In the genomic region with DNA sequence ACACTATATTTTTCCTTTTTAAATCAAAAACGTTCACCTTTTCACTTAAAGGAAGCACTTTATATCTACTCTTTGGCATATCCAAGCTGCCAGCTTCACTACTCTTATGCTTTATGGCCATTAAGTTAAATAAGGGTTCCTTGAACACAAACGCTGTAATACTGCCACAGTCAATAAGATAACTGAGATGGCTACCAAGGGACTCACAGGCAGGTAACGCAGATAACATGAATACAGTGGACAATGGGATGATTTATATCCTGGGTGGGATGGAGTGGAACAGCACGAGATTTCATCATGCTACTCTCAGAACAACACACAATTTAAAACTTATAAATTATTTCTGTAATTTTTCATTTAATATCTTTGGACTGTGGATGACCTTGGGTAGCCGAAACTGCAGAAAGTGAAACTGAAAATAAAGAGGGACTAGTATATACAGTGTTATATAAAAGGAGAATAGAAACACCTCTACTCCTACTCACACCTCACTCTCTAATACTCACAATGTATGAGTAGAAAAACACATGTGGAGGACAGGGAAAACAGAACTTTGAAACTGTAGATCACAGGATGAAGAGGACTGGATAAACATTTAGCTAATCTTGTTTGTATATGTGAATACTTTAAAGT, we compare ENCODE assay signal across 9 cellular contexts.
DNase-seq lines count a peak whose midpoint lies in the region; ATAC-seq, FAIRE-seq and TF ChIP-seq lines count a peak whose summit lies in the region.
"Had no signal": no experiment of that assay in that cellular context is flagged by ENCODE, and none has a peak within 500 bp of the region (broad histone marks: within the 10 kb centered on the region; RNA-seq: fewer than 3 reads in every experiment).

No MANE protein-coding gene starts in this region.

- FAIRE-seq in endothelial cell of umbilical vein (lab: Jason Lieb, UNC): no peak

- POLR2A ChIA-PET in CD4-positive, alpha-beta T cell (lab: Charles Lee): no interaction called here
- POLR2A ChIA-PET in endothelial cell of umbilical vein (lab: Charles Lee): no interaction called here

- CTCF ChIA-PET in CD4-positive, alpha-beta T cell (lab: Charles Lee): no interaction called here
- CTCF ChIA-PET in endothelial cell of umbilical vein (lab: Charles Lee): no interaction called here

- no peaks in the 10 kb centered on the region for H3K4me1 Mint-ChIP-seq in CD4-positive, alpha-beta T cell (ENCODE audit: low read depth)
- H3K4me1 Mint-ChIP-seq in stimulated activated naive CD8-positive, alpha-beta T cell treated with anti-CD3 and anti-CD28 coated beads, Interleukin-15, amount 100 ng/mL, for 72 hours: peaks cover 11% of the 10 kb centered on the region

- no peaks in the 10 kb centered on the region for H3K9me3 ChIP-seq in CD4-positive, alpha-beta T cell (ENCODE audit: control insufficient read depth, low read length)
- H3K9me3 ChIP-seq in endothelial cell of umbilical vein (replicated peaks; ENCODE audit: control insufficient read depth, insufficient read depth, low read length): no peaks in the 10 kb centered on the region

- no peaks in the 10 kb centered on the region for H3K27me3 ChIP-seq in CD4-positive, alpha-beta T cell (ENCODE audit: control insufficient read depth, insufficient read depth, low read length)
- no peaks in the 10 kb centered on the region for H3K27me3 ChIP-seq in endothelial cell of umbilical vein (ENCODE audit: control insufficient read depth in 2 of 2, insufficient read depth in 2 of 2, low read length in 2 of 2)
- H3K27me3 ChIP-seq: cardiac muscle cell had no signal

- H3K4me1 ChIP-seq in endothelial cell of umbilical vein (ENCODE audit: control insufficient read depth, extremely low read depth, insufficient read depth, low read length): no peaks in the 10 kb centered on the region

- no peak overlapping the region for H3K9ac ChIP-seq in endothelial cell of umbilical vein (replicated peaks; ENCODE audit: extremely low read depth, insufficient read depth, low read length)

- intact Hi-C loops in CD4-positive, alpha-beta T cell (cut with DNase I, micrococcal nuclease): no loop called here
- intact Hi-C loops in endothelial cell of umbilical vein (cut with micrococcal nuclease): no loop called here

- H3K4me2 ChIP-seq in endothelial cell of umbilical vein (ENCODE audit: insufficient read depth, low read length): peak overlapping the region; percentile 1

- no peak for DNase-seq in CD4-positive, alpha-beta T cell
- no peak for DNase-seq in LNCaP clone FGC (ENCODE audit: low read depth)
- no peak for DNase-seq in endothelial cell of umbilical vein (ENCODE audit: low read depth, low spot score)
- DNase-seq in stimulated activated naive CD8-positive, alpha-beta T cell treated with anti-CD3 and anti-CD28 coated beads, Interleukin-15, amount 100 ng/mL, for 72 hours: no peak
- DNase-seq in DMS 273 (lab: John Stamatoyannopoulos, UW; ENCODE audit: unreplicated experiment): no peak
- DNase-seq in G401 (ENCODE audit: low spot score): no peak
- no peak for DNase-seq in activated CD4-positive, alpha-beta T cell treated with anti-CD3 and anti-CD28 coated beads for 48 hours

- H3K36me3 ChIP-seq in endothelial cell of umbilical vein (ENCODE audit: control insufficient read depth in 2 of 2, extremely low read depth in 1 of 2, insufficient read depth in 2 of 2, low read length in 2 of 2): no peaks in the 10 kb centered on the region
- H3K36me3 ChIP-seq: cardiac muscle cell had no signal

- H2AFZ ChIP-seq in endothelial cell of umbilical vein (ENCODE audit: low read depth, low read length): peak overlapping the region; percentile 62

- H4K20me1 ChIP-seq in endothelial cell of umbilical vein (replicated peaks; ENCODE audit: control insufficient read depth, extremely low read depth, insufficient read depth, low read length): no peaks in the 10 kb centered on the region

- H3K9me1 ChIP-seq in endothelial cell of umbilical vein (replicated peaks; ENCODE audit: control insufficient read depth, extremely low read depth, insufficient read depth, low read length): no peaks in the 10 kb centered on the region

- BruUV-seq in endothelial cell of umbilical vein (replicated peaks; lab: Mats Ljungman, UMichigan): no TSS peak

- H3K27me3 Mint-ChIP-seq in CD4-positive, alpha-beta T cell: no peaks in the 10 kb centered on the region
- H3K27me3 Mint-ChIP-seq in stimulated activated naive CD8-positive, alpha-beta T cell treated with anti-CD3 and anti-CD28 coated beads, Interleukin-15, amount 100 ng/mL, for 72 hours: no peaks in the 10 kb centered on the region

- no peak overlapping the region for H3K27ac Mint-ChIP-seq in CD4-positive, alpha-beta T cell
- no peak overlapping the region for H3K27ac Mint-ChIP-seq in stimulated activated naive CD8-positive, alpha-beta T cell treated with anti-CD3 and anti-CD28 coated beads, Interleukin-15, amount 100 ng/mL, for 72 hours

- no peaks in the 10 kb centered on the region for H3K79me2 ChIP-seq in endothelial cell of umbilical vein (ENCODE audit: control insufficient read depth, insufficient read depth, low read length)

- no peak for TF ChIP-seq POLR2A in endothelial cell of umbilical vein (IDR thresholded peaks at IDR 0.05; ENCODE audit: low read depth, low read length)

- in situ Hi-C loops in G401 (cut with HindIII; ENCODE audit: low sequenced_read_pairs): no loop called here

- H3K27ac ChIP-seq in CD4-positive, alpha-beta T cell (ENCODE audit: low read depth, low read length): no peak overlapping the region
- H3K27ac ChIP-seq in endothelial cell of umbilical vein (ENCODE audit: insufficient read depth, low read depth, low read length): no peak overlapping the region
- H3K27ac ChIP-seq: cardiac muscle cell had no signal

- no peaks in the 10 kb centered on the region for H3K9me3 Mint-ChIP-seq in CD4-positive, alpha-beta T cell
- no peaks in the 10 kb centered on the region for H3K9me3 Mint-ChIP-seq in stimulated activated naive CD8-positive, alpha-beta T cell treated with anti-CD3 and anti-CD28 coated beads, Interleukin-15, amount 100 ng/mL, for 72 hours

- no peaks in the 10 kb centered on the region for H3K36me3 Mint-ChIP-seq in CD4-positive, alpha-beta T cell (ENCODE audit: low read depth)

- no peak for ATAC-seq in CD4-positive, alpha-beta T cell (ENCODE audit: poor library complexity)
- ATAC-seq in GM21381 (IDR thresholded peaks at IDR 0.05; ENCODE audit: unreplicated experiment): peak; percentile 53
- ATAC-seq in stimulated activated naive CD8-positive, alpha-beta T cell treated with anti-CD3 and anti-CD28 coated beads, Interleukin-15, amount 100 ng/mL, for 72 hours: peak; percentile 46

- no peak for TF ChIP-seq CTCF in CD4-positive, alpha-beta T cell (IDR thresholded peaks at IDR 0.05)
- TF ChIP-seq CTCF in LNCaP clone FGC (IDR thresholded peaks at IDR 0.05; ENCODE audit: control insufficient read depth, extremely low read depth, insufficient read depth): no peak
- TF ChIP-seq CTCF in endothelial cell of umbilical vein (IDR thresholded peaks at IDR 0.05; ENCODE audit: extremely low read depth in 1 of 2, insufficient read depth in 1 of 2, low read depth in 1 of 2, low read length in 2 of 2): no peak

- dilution Hi-C loops in endothelial cell of umbilical vein (cut with MboI; ENCODE audit: extremely low pct_ligation_motif_present, low sequenced_read_pairs): no loop called here

- peak overlapping the region; percentile 39 for H3K4me3 Mint-ChIP-seq in CD4-positive, alpha-beta T cell
- no peak overlapping the region for H3K4me3 Mint-ChIP-seq in stimulated activated naive CD8-positive, alpha-beta T cell treated with anti-CD3 and anti-CD28 coated beads, Interleukin-15, amount 100 ng/mL, for 72 hours

- H3K4me3 ChIP-seq in LNCaP clone FGC (ENCODE audit: low read depth, low read length) (peak overlapping the region; percentile 26; the same call in 1 of the 2 replicates), endothelial cell of umbilical vein (replicated peaks in 1 of 3; ENCODE audit: insufficient read depth in 1 of 3, low read depth in 1 of 3, low read length in 3 of 3) (peak overlapping the region in 1 of 3 experiments; percentile 45)
- H3K4me3 ChIP-seq: cardiac muscle cell had no signal

TF ChIP-seq in endothelial cell of umbilical vein, 7 proteins besides CTCF, POLR2A, EP300 and RAD21:
- TF ChIP-seq, protein P1, sequence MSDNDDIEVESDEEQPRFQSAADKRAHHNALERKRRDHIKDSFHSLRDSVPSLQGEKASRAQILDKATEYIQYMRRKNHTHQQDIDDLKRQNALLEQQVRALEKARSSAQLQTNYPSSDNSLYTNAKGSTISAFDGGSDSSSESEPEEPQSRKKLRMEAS (IDR thresholded peaks at IDR 0.05; ENCODE audit: insufficient read depth, insufficient read length): no peak
- no peak for TF ChIP-seq JUN (IDR thresholded peaks at IDR 0.05; ENCODE audit: borderline replicate concordance, insufficient read depth, insufficient read length, low read depth)
- no peak for TF ChIP-seq GATA2 (IDR thresholded peaks at IDR 0.05; ENCODE audit: insufficient read depth, insufficient read length, low read depth, low read length)
- no peak for TF ChIP-seq MYC (IDR thresholded peaks at IDR 0.05; ENCODE audit: low read depth, low read length)
- TF ChIP-seq POLR2AphosphoS5 (IDR thresholded peaks at IDR 0.05; ENCODE audit: insufficient read depth, low read depth, low read length): no peak
- no peak for TF ChIP-seq FOS (IDR thresholded peaks at IDR 0.05; ENCODE audit: borderline replicate concordance, insufficient read depth, low read length)
- TF ChIP-seq EZH2 (IDR thresholded peaks at IDR 0.05; ENCODE audit: borderline replicate concordance, low read depth, low read length, severe bottlenecking): no peak
